Comparison of ENCODE assay signal across 10 cellular contexts in the genomic region with DNA sequence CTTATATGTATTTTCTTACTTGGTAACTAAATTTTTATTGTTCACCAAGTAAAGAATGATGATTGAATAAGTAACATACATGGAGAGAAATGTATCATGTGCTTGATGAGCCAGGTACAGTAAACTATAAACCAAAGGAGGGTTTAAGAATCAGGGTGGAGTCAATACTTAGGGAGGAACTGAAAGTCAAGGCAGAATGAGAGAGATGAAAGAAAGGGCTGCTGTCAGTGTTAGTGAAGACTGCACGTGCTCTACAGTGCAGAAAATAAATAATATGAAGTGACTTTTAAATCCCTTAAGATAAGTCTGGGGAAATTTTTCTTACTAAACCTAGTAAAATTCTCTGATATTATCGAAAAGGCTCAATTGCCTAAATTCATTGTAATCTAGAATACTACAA.
"Had no signal": no experiment of that assay in that cellular context is flagged by ENCODE, and none has a peak within 500 bp of the region (broad histone marks: within the 10 kb centered on the region; RNA-seq: fewer than 3 reads in every experiment).

No MANE protein-coding gene starts in this region.

- FAIRE-seq: HTR-8/SVneo, K562 had no signal

- H3K9ac ChIP-seq: GM23248 had no signal

- ATAC-seq: HCT116, K562 had no signal

- H3K9me3 ChIP-seq: HAP-1 had no signal

- DNase-seq: GM23248, GOT3, H7, HFFc6, IMR-90, KG1 had no signal

- H3K27ac ChIP-seq: GM23248 had no signal

- H3K4me3 ChIP-seq: GM23248, HAP-1, K562 had no signal

- H2AFZ ChIP-seq: GM23248 had no signal

- H3K4me1 ChIP-seq: HAP-1 had no signal

- H3K36me3 ChIP-seq: HAP-1 had no signal
